In the genomic region with DNA sequence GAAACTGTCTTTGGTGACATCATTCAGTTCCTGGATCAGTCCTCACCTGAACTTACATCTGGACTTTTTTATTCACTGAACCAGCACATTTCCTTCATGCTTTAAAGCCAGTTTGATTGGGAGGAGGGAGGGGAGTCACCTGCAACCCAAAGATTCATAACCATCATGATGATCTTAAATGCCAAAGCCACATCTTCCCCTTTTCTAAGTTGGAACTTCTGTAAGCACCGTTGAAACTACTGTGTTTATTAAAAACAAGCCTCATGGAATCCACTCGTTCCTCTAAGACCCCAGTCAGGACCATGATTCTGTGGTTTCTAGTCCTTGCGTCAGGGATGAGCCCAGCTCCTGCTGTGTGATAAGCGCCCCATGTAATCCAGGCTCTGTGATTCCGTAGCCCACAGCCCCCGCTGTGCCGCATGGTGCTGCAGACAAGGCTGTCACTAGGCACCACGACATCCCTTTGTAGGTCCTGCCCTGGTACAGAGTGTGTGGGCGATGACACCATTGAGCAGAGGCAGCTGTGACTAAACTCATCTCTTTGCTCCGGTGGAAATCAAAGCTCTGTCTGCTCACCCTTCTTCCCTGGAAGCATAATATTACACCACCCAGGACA, we compare ENCODE assay signal across 23 cellular contexts.
DNase-seq lines count a peak whose midpoint lies in the region; ATAC-seq and TF ChIP-seq lines count a peak whose summit lies in the region.
"Had no signal": no experiment of that assay in that cellular context is flagged by ENCODE, and none has a peak within 500 bp of the region (broad histone marks: within the 10 kb centered on the region; RNA-seq: fewer than 3 reads in every experiment).

No MANE protein-coding gene starts in this region.

- CTCF ChIA-PET in activated CD8-positive, alpha-beta T cell treated with anti-CD3 and anti-CD28 coated beads for 36 hours (lab: Charles Lee): interaction anchor here (1.0 to 1.6 kb wide), 3 partner anchors 11 to 257 kb away, joined by 3 to 5 read pairs (median 5); no protein-coding TSS in a partner anchor
- CTCF ChIA-PET in activated CD8-positive, alpha-beta T cell treated with anti-CD3 and anti-CD28 coated beads, Interleukin-2, amount 10 ng/mL, durations not matched to agents 7 days and 5 days (lab: Charles Lee): interaction anchor here (1.1 kb wide), 1 partner anchor 11 kb away, joined by 4 read pairs; no protein-coding TSS in a partner anchor

- H3K27ac ChIP-seq in Karpas-422 (ENCODE audit: low read length): no peak overlapping the region
- H3K27ac ChIP-seq: brain microvascular endothelial cell, colonic mucosa, GM23248, neutrophil, skin epidermis, transverse colon had no signal

- no peaks in the 10 kb centered on the region for H3K9me3 ChIP-seq in Karpas-422 (ENCODE audit: low read length)
- H3K9me3 ChIP-seq: colonic mucosa, neutrophil, transverse colon had no signal

- peaks cover 3% of the 10 kb centered on the region for H3K4me1 Mint-ChIP-seq in activated CD8-positive, alpha-beta T cell treated with anti-CD3 and anti-CD28 coated beads for 36 hours (ENCODE audit: low read depth)
- H3K4me1 Mint-ChIP-seq in activated CD8-positive, alpha-beta T cell treated with anti-CD3 and anti-CD28 coated beads, Interleukin-2, amount 10 ng/mL, durations not matched to agents 7 days and 5 days (ENCODE audit: low read depth): no peaks in the 10 kb centered on the region
- H3K4me1 Mint-ChIP-seq in central memory CD8-positive, alpha-beta T cell: no peaks in the 10 kb centered on the region
- no peaks in the 10 kb centered on the region for H3K4me1 Mint-ChIP-seq in stimulated activated effector memory CD8-positive, alpha-beta T cell treated with anti-CD3 and anti-CD28 coated beads, Interleukin-12 subunit alpha, Interleukin-12 subunit beta, amount 100 ng/mL, for 72 hours
- no peaks in the 10 kb centered on the region for H3K4me1 Mint-ChIP-seq in activated T-cell treated with anti-CD3 and anti-CD28 coated beads, Interleukin-2, amount 50 U/mL, for 4 hours (ENCODE audit: low read depth)

- no peak overlapping the region for H3K4me2 ChIP-seq in Karpas-422 (ENCODE audit: low read depth, low read length, poor library complexity, severe bottlenecking)

- H3K27me3 ChIP-seq in Karpas-422 (ENCODE audit: low read length): no peaks in the 10 kb centered on the region
- H3K27me3 ChIP-seq: brain microvascular endothelial cell, colonic mucosa, neutrophil, transverse colon had no signal

- peaks cover 11% of the 10 kb centered on the region for H3K4me1 ChIP-seq in Karpas-422 (ENCODE audit: low read length)
- H3K4me1 ChIP-seq: colonic mucosa, transverse colon had no signal

- no peaks in the 10 kb centered on the region for H3K36me3 Mint-ChIP-seq in activated CD8-positive, alpha-beta T cell treated with anti-CD3 and anti-CD28 coated beads for 36 hours (ENCODE audit: low read depth)
- H3K36me3 Mint-ChIP-seq in activated CD8-positive, alpha-beta T cell treated with anti-CD3 and anti-CD28 coated beads, Interleukin-2, amount 10 ng/mL, durations not matched to agents 7 days and 5 days (ENCODE audit: low read depth): no peaks in the 10 kb centered on the region
- H3K36me3 Mint-ChIP-seq in central memory CD8-positive, alpha-beta T cell (ENCODE audit: insufficient read depth): no peaks in the 10 kb centered on the region
- H3K36me3 Mint-ChIP-seq in stimulated activated effector memory CD8-positive, alpha-beta T cell treated with anti-CD3 and anti-CD28 coated beads, Interleukin-12 subunit alpha, Interleukin-12 subunit beta, amount 100 ng/mL, for 72 hours: no peaks in the 10 kb centered on the region
- no peaks in the 10 kb centered on the region for H3K36me3 Mint-ChIP-seq in activated T-cell treated with anti-CD3 and anti-CD28 coated beads, Interleukin-2, amount 50 U/mL, for 4 hours (ENCODE audit: insufficient read depth)

- no peak overlapping the region for H3K27ac Mint-ChIP-seq in activated CD8-positive, alpha-beta T cell treated with anti-CD3 and anti-CD28 coated beads for 36 hours
- H3K27ac Mint-ChIP-seq in activated CD8-positive, alpha-beta T cell treated with anti-CD3 and anti-CD28 coated beads, Interleukin-2, amount 10 ng/mL, durations not matched to agents 7 days and 5 days: no peak overlapping the region
- H3K27ac Mint-ChIP-seq in central memory CD8-positive, alpha-beta T cell (ENCODE audit: low read depth): no peak overlapping the region
- H3K27ac Mint-ChIP-seq in stimulated activated effector memory CD8-positive, alpha-beta T cell treated with anti-CD3 and anti-CD28 coated beads, Interleukin-12 subunit alpha, Interleukin-12 subunit beta, amount 100 ng/mL, for 72 hours: no peak overlapping the region
- H3K27ac Mint-ChIP-seq: HFFc6 had no signal

- no peak overlapping the region for H2AFZ ChIP-seq in Karpas-422 (ENCODE audit: low read length)
- H2AFZ ChIP-seq: GM23248 had no signal

- TF ChIP-seq CTCF in activated CD8-positive, alpha-beta T cell treated with anti-CD3 and anti-CD28 coated beads for 36 hours (IDR thresholded peaks at IDR 0.05): no peak

- no peaks in the 10 kb centered on the region for H3K9me3 Mint-ChIP-seq in activated CD8-positive, alpha-beta T cell treated with anti-CD3 and anti-CD28 coated beads for 36 hours
- H3K9me3 Mint-ChIP-seq in activated CD8-positive, alpha-beta T cell treated with anti-CD3 and anti-CD28 coated beads, Interleukin-2, amount 10 ng/mL, durations not matched to agents 7 days and 5 days (ENCODE audit: insufficient read depth): no peaks in the 10 kb centered on the region
- H3K9me3 Mint-ChIP-seq in central memory CD8-positive, alpha-beta T cell: no peaks in the 10 kb centered on the region
- no peaks in the 10 kb centered on the region for H3K9me3 Mint-ChIP-seq in stimulated activated effector memory CD8-positive, alpha-beta T cell treated with anti-CD3 and anti-CD28 coated beads, Interleukin-12 subunit alpha, Interleukin-12 subunit beta, amount 100 ng/mL, for 72 hours
- no peaks in the 10 kb centered on the region for H3K9me3 Mint-ChIP-seq in activated T-cell treated with anti-CD3 and anti-CD28 coated beads, Interleukin-2, amount 50 U/mL, for 4 hours
- H3K9me3 Mint-ChIP-seq: HFFc6 had no signal

- peak; percentile 13 for DNase-seq in activated CD8-positive, alpha-beta T cell treated with anti-CD3 and anti-CD28 coated beads for 36 hours
- DNase-seq in activated CD8-positive, alpha-beta T cell treated with anti-CD3 and anti-CD28 coated beads, Interleukin-2, amount 10 ng/mL, durations not matched to agents 7 days and 5 days: no peak
- DNase-seq in MV-4-11 (lab: John Stamatoyannopoulos, UW) (peak; percentile 31), Karpas-422 (no peak), DMS53 (lab: John Stamatoyannopoulos, UW) (no peak)
- no peak for DNase-seq in central memory CD8-positive, alpha-beta T cell (ENCODE audit: low spot score in 2 of 2)
- DNase-seq in stimulated activated effector memory CD8-positive, alpha-beta T cell treated with anti-CD3 and anti-CD28 coated beads, Interleukin-12 subunit alpha, Interleukin-12 subunit beta, amount 100 ng/mL, for 72 hours (ENCODE audit: low spot score in 2 of 2): no peak
- DNase-seq in activated T-cell treated with anti-CD3 and anti-CD28 coated beads, Interleukin-2, amount 50 U/mL, for 4 hours: no peak
- DNase-seq: ACHN; activated CD4-positive, alpha-beta T cell treated with anti-CD3 and anti-CD28 coated beads for 1 hour; activated effector memory CD4-positive, alpha-beta T cell treated with anti-CD3 and anti-CD28 coated beads, Interleukin-2, amount 50 U/mL, for 16 hours; brain microvascular endothelial cell; colonic mucosa; GM23248; HFFc6; NCI-H1694 treated with DMSO at 0.1 percent for 48 hours; NCI-H2171 treated with DMSO at 0.1 percent for 48 hours; NCI-H526 treated with DMSO at 0.1 percent for 48 hours; Right ventricle myocardium superior; SW 1271; transverse colon had no signal

- H3K4me3 ChIP-seq in Karpas-422 (ENCODE audit: low read length): no peak overlapping the region
- H3K4me3 ChIP-seq: colonic mucosa, GM23248, skin epidermis, transverse colon had no signal

- peaks cover 15% of the 10 kb centered on the region for H3K27me3 Mint-ChIP-seq in activated CD8-positive, alpha-beta T cell treated with anti-CD3 and anti-CD28 coated beads for 36 hours
- peaks cover 13% of the 10 kb centered on the region for H3K27me3 Mint-ChIP-seq in activated CD8-positive, alpha-beta T cell treated with anti-CD3 and anti-CD28 coated beads, Interleukin-2, amount 10 ng/mL, durations not matched to agents 7 days and 5 days (ENCODE audit: low read depth)
- peaks cover 45% of the 10 kb centered on the region for H3K27me3 Mint-ChIP-seq in central memory CD8-positive, alpha-beta T cell
- H3K27me3 Mint-ChIP-seq in activated T-cell treated with anti-CD3 and anti-CD28 coated beads, Interleukin-2, amount 50 U/mL, for 4 hours (ENCODE audit: low read depth): peaks cover 19% of the 10 kb centered on the region

- H3K9ac ChIP-seq in Karpas-422 (ENCODE audit: low read length): no peak overlapping the region
- H3K9ac ChIP-seq: GM23248 had no signal

- H4K20me1 ChIP-seq in Karpas-422 (ENCODE audit: insufficient read depth, low read depth, low read length): no peaks in the 10 kb centered on the region

- no peak for ATAC-seq in activated CD8-positive, alpha-beta T cell treated with anti-CD3 and anti-CD28 coated beads for 36 hours
- no peak for ATAC-seq in activated CD8-positive, alpha-beta T cell treated with anti-CD3 and anti-CD28 coated beads, Interleukin-2, amount 10 ng/mL, durations not matched to agents 7 days and 5 days
- peak; percentile 19 for ATAC-seq in central memory CD8-positive, alpha-beta T cell (replicated peaks; ENCODE audit: extremely low read depth, poor library complexity, severe bottlenecking)
- peak; percentile 14 for ATAC-seq in stimulated activated effector memory CD8-positive, alpha-beta T cell treated with anti-CD3 and anti-CD28 coated beads, Interleukin-12 subunit alpha, Interleukin-12 subunit beta, amount 100 ng/mL, for 72 hours
- no peak for ATAC-seq in activated T-cell treated with anti-CD3 and anti-CD28 coated beads, Interleukin-2, amount 50 U/mL, for 4 hours

- no peaks in the 10 kb centered on the region for H3K36me3 ChIP-seq in Karpas-422 (ENCODE audit: insufficient read depth, low read length)
- H3K36me3 ChIP-seq: brain microvascular endothelial cell, colonic mucosa, neutrophil, transverse colon had no signal

- no peaks in the 10 kb centered on the region for H3K9me2 ChIP-seq in Karpas-422 (replicated peaks; ENCODE audit: insufficient read depth, low read length)

- intact Hi-C loops in activated CD8-positive, alpha-beta T cell treated with anti-CD3 and anti-CD28 coated beads for 36 hours (cut with micrococcal nuclease): no loop called here

- POLR2A ChIA-PET in activated CD8-positive, alpha-beta T cell treated with anti-CD3 and anti-CD28 coated beads for 36 hours (lab: Charles Lee): no interaction called here
- POLR2A ChIA-PET in activated CD8-positive, alpha-beta T cell treated with anti-CD3 and anti-CD28 coated beads, Interleukin-2, amount 10 ng/mL, durations not matched to agents 7 days and 5 days (lab: Charles Lee): interaction anchor here (0.6 kb wide), 1 partner anchor 8 kb away, joined by 5 read pairs; no protein-coding TSS in a partner anchor

- H3K79me2 ChIP-seq in Karpas-422 (ENCODE audit: low read length): no peaks in the 10 kb centered on the region

- no peak overlapping the region for H3K4me3 Mint-ChIP-seq in activated CD8-positive, alpha-beta T cell treated with anti-CD3 and anti-CD28 coated beads for 36 hours
- no peak overlapping the region for H3K4me3 Mint-ChIP-seq in activated CD8-positive, alpha-beta T cell treated with anti-CD3 and anti-CD28 coated beads, Interleukin-2, amount 10 ng/mL, durations not matched to agents 7 days and 5 days
- H3K4me3 Mint-ChIP-seq in central memory CD8-positive, alpha-beta T cell: no peak overlapping the region
- H3K4me3 Mint-ChIP-seq in stimulated activated effector memory CD8-positive, alpha-beta T cell treated with anti-CD3 and anti-CD28 coated beads, Interleukin-12 subunit alpha, Interleukin-12 subunit beta, amount 100 ng/mL, for 72 hours: no peak overlapping the region
- H3K4me3 Mint-ChIP-seq in activated T-cell treated with anti-CD3 and anti-CD28 coated beads, Interleukin-2, amount 50 U/mL, for 4 hours: no peak overlapping the region
- H3K4me3 Mint-ChIP-seq: HFFc6 had no signal

Comparison
In these comparisons a context has a peak if more than half of its experiments do, and no peak if none do; other contexts are left out.
1. DNase-seq: peak in activated CD8-positive, alpha-beta T cell treated with anti-CD3 and anti-CD28 coated beads for 36 hours (single experiment) and MV-4-11 (single experiment); none in activated CD8-positive, alpha-beta T cell treated with anti-CD3 and anti-CD28 coated beads, Interleukin-2, amount 10 ng/mL, durations not matched to agents 7 days and 5 days (single experiment), central memory CD8-positive, alpha-beta T cell (0 of 2), stimulated activated effector memory CD8-positive, alpha-beta T cell treated with anti-CD3 and anti-CD28 coated beads, Interleukin-12 subunit alpha, Interleukin-12 subunit beta, amount 100 ng/mL, for 72 hours (0 of 2), Karpas-422 (single experiment), activated T-cell treated with anti-CD3 and anti-CD28 coated beads, Interleukin-2, amount 50 U/mL, for 4 hours (single experiment) and DMS53 (single experiment).
2. ATAC-seq: peak in central memory CD8-positive, alpha-beta T cell (single experiment) and stimulated activated effector memory CD8-positive, alpha-beta T cell treated with anti-CD3 and anti-CD28 coated beads, Interleukin-12 subunit alpha, Interleukin-12 subunit beta, amount 100 ng/mL, for 72 hours (single experiment); none in activated CD8-positive, alpha-beta T cell treated with anti-CD3 and anti-CD28 coated beads for 36 hours (single experiment), activated CD8-positive, alpha-beta T cell treated with anti-CD3 and anti-CD28 coated beads, Interleukin-2, amount 10 ng/mL, durations not matched to agents 7 days and 5 days (single experiment) and activated T-cell treated with anti-CD3 and anti-CD28 coated beads, Interleukin-2, amount 50 U/mL, for 4 hours (0 of 2).